16 cellular contexts compared by ENCODE assay signal in genomic region chrY:8535704-8536103, GRCh38.
DNase-seq lines count a peak whose midpoint lies in the region; ATAC-seq and TF ChIP-seq lines count a peak whose summit lies in the region.
"Had no signal": no experiment of that assay in that cellular context is flagged by ENCODE, and none has a peak within 500 bp of the region (broad histone marks: within the 10 kb centered on the region; RNA-seq: fewer than 3 reads in every experiment).

No MANE protein-coding gene starts in this region.

- DNase-seq in pons (ENCODE audit: low spot score) = peak; percentile 65
- no peak for DNase-seq in prostate gland (ENCODE audit: low spot score)
- DNase-seq: activated CD4-positive, CD25-positive, alpha-beta regulatory T cell; DND-41; effector memory CD4-positive, alpha-beta T cell; foreskin fibroblast; PC-3 had no signal

- H3K27me3 ChIP-seq in prostate gland (replicated peaks; ENCODE audit: insufficient read depth) = no peaks in the 10 kb centered on the region
- H3K27me3 ChIP-seq: cardiac muscle cell had no signal

- TF ChIP-seq POLR2A in prostate gland (IDR thresholded peaks at IDR 0.05) = no peak

- ATAC-seq in GM19397 (IDR thresholded peaks at IDR 0.05; ENCODE audit: unreplicated experiment) (peak; percentile 95), HG02884 (IDR thresholded peaks at IDR 0.05; ENCODE audit: unreplicated experiment) (peak; percentile 97), GM21360 (IDR thresholded peaks at IDR 0.05; ENCODE audit: unreplicated experiment) (no peak), GM18909 (IDR thresholded peaks at IDR 0.05; ENCODE audit: poor library complexity, unreplicated experiment) (no peak)
- ATAC-seq: activated naive CD4-positive, alpha-beta T cell treated with anti-CD3 and anti-CD28 coated beads, Interleukin-2, amount 50 U/mL, for 72 hours; GM12878; PC-3 had no signal

- H3K9me3 ChIP-seq in KOPT-K1 (ENCODE audit: insufficient read depth, low read length, poor library complexity, severe bottlenecking) = peaks cover 5% of the 10 kb centered on the region
- no peaks in the 10 kb centered on the region for H3K9me3 ChIP-seq in prostate gland

- peak overlapping the region; percentile 13 for H3K27ac ChIP-seq in KOPT-K1 (ENCODE audit: low read depth, low read length, poor library complexity, severe bottlenecking)
- H3K27ac ChIP-seq in prostate gland = no peak overlapping the region
- H3K27ac ChIP-seq: cardiac muscle cell, skin epidermis had no signal

- no peak for TF ChIP-seq CTCF in prostate gland (IDR thresholded peaks at IDR 0.05)

- H3K4me3 ChIP-seq in prostate gland = no peak overlapping the region
- H3K4me3 ChIP-seq: cardiac muscle cell, GM12878, skin epidermis had no signal

- H3K36me3 ChIP-seq in KOPT-K1 (ENCODE audit: insufficient read depth, low read length) = no peaks in the 10 kb centered on the region
- no peaks in the 10 kb centered on the region for H3K36me3 ChIP-seq in prostate gland
- H3K36me3 ChIP-seq: cardiac muscle cell had no signal

- 86% methylated on average over 6 of the region's 6 CpGs for WGBS in prostate gland

- H3K4me1 ChIP-seq in prostate gland (replicated peaks) = no peaks in the 10 kb centered on the region

- intact Hi-C loops in prostate gland (cut with DNase I) = no loop called here

Comparison
In these comparisons a context has a peak if more than half of its experiments do, and no peak if none do; other contexts are left out.
1. ATAC-seq: peak in GM19397 (single experiment) and HG02884 (single experiment); none in GM21360 (single experiment) and GM18909 (single experiment).